Comparison of ENCODE assay signal across 18 cellular contexts in the genomic region with DNA sequence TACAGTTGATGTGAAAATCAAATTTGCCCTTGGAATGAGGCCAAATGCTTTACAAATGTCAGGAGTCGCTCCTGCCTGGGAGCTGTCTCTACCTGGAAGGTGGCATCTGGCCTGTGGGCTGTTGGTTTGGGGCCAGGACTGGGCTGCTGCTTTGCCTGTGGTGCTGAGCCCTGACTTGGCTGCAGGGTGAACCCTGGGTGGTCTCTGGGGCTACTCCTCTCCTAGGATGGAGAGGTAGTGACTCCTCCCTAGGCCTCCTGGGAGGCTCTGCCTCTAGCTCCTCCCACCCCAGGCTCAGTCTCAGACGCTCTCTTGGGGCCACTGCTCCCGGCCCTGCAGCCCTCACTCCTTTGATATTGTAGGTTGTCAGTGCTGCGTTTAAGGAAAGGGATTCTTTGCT. TPM values are rescaled to one million over a fixed set of nuclear protein-coding genes. Genes with fewer than 3 reads are reported as not detected.
DNase-seq lines count a peak whose midpoint lies in the region; ATAC-seq and TF ChIP-seq lines count a peak whose summit lies in the region.
"Had no signal": no experiment of that assay in that cellular context is flagged by ENCODE, and none has a peak within 500 bp of the region (broad histone marks: within the 10 kb centered on the region; RNA-seq: fewer than 3 reads in every experiment).

No MANE protein-coding gene starts in this region.

- H3K4me1 ChIP-seq in GM23338 (ENCODE audit: insufficient read depth) (no peaks in the 10 kb centered on the region), SJCRH30 (peaks cover 9% of the 10 kb centered on the region; the same call in 1 of the 2 replicates), trophoblast cell (ENCODE audit: control insufficient read depth in 1 of 2, insufficient read depth in 2 of 2, low read length in 2 of 2) (no peaks in the 10 kb centered on the region), testis (no peaks in the 10 kb centered on the region)
- peaks cover 17% of the 10 kb centered on the region for H3K4me1 ChIP-seq in CD8-positive, alpha-beta T cell (ENCODE audit: insufficient read depth, low read length)
- H3K4me1 ChIP-seq: A549 had no signal

- CTCF ChIA-PET in activated CD4-positive, alpha-beta T cell treated with anti-CD3 and anti-CD28 coated beads, Interleukin-2, amount 10 ng/mL, durations not matched to agents 7 days and 5 days (lab: Charles Lee), result interaction anchor here (1.2 to 1.3 kb wide), 2 partner anchors 99 to 121 kb away, joined by 3 to 5 read pairs; partner anchors contain the start of gene SUN5
- CTCF ChIA-PET in GM10248 (lab: Yijun Ruan, JAX), result no interaction called here
- CTCF ChIA-PET in CD8-positive, alpha-beta T cell (lab: Charles Lee), result interaction anchor here (1.3 to 3.1 kb wide), 3 partner anchors 39 to 386 kb away, joined by 3 to 13 read pairs (median 7); partner anchors contain the start of gene SUN5

- no peak overlapping the region for H2BK120ac ChIP-seq in trophoblast cell (ENCODE audit: insufficient read depth, low read length, poor library complexity)

- intact Hi-C loops in CD8-positive, alpha-beta T cell (cut with DNase I, micrococcal nuclease), result no loop called here
- intact Hi-C loops in testis (cut with DNase I; ENCODE audit: low total_unique reads), result loop anchor here (10.0 kb wide), 1 partner anchor 389 kb away; no protein-coding TSS in a partner anchor

- H4K8ac ChIP-seq in trophoblast cell (ENCODE audit: low read depth, low read length), result no peak overlapping the region

- H3K14ac ChIP-seq in trophoblast cell (ENCODE audit: low read length), result no peak overlapping the region

- no peak for TF ChIP-seq CTCF in GM23338 (conservative IDR thresholded peaks at IDR 0.05; ENCODE audit: low read depth in 2 of 2)
- no peak for TF ChIP-seq CTCF in GM10248 (IDR thresholded peaks at IDR 0.05; ENCODE audit: control extremely low read depth, extremely low read depth, low read depth, missing control alignments)
- no peak for TF ChIP-seq CTCF in CD8-positive, alpha-beta T cell (IDR thresholded peaks at IDR 0.05)
- no peak for TF ChIP-seq CTCF in testis (IDR thresholded peaks at IDR 0.05)

- H3K9me2 ChIP-seq in GM23338 (ENCODE audit: insufficient read depth), result no peaks in the 10 kb centered on the region
- H3K9me2 ChIP-seq: SK-N-SH had no signal

- H3K79me2 ChIP-seq in GM23338 (replicated peaks; ENCODE audit: insufficient read depth) (no peaks in the 10 kb centered on the region), trophoblast cell (ENCODE audit: control insufficient read depth, insufficient read depth, low read length, poor library complexity) (no peaks in the 10 kb centered on the region)

- H3K27ac ChIP-seq in GM23338 (ENCODE audit: low read depth), result no peak overlapping the region
- H3K27ac ChIP-seq in SJCRH30, result no peak overlapping the region
- H3K27ac ChIP-seq in trophoblast cell (ENCODE audit: low read depth, low read length), result no peak overlapping the region
- no peak overlapping the region for H3K27ac ChIP-seq in CD8-positive, alpha-beta T cell (ENCODE audit: low read depth, low read length)
- no peak overlapping the region for H3K27ac ChIP-seq in testis
- H3K27ac ChIP-seq: A549 had no signal

- H3K27ac Mint-ChIP-seq in activated CD4-positive, alpha-beta T cell treated with anti-CD3 and anti-CD28 coated beads, Interleukin-2, amount 10 ng/mL, durations not matched to agents 7 days and 5 days, result peak overlapping the region; percentile 57
- no peak overlapping the region for H3K27ac Mint-ChIP-seq in GM23338
- no peak overlapping the region for H3K27ac Mint-ChIP-seq in CD8-positive, alpha-beta T cell

- H2BK5ac ChIP-seq in trophoblast cell (ENCODE audit: low read depth, low read length, poor library complexity), result no peak overlapping the region

- no peak overlapping the region for H3K9ac ChIP-seq in trophoblast cell (ENCODE audit: low read length)
- H3K9ac ChIP-seq: SK-N-SH had no signal

- H3K4me3 ChIP-seq in GM23338 (no peak overlapping the region), SJCRH30 (no peak overlapping the region), trophoblast cell (ENCODE audit: low read depth, low read length) (peak overlapping the region; percentile 10), testis (no peak overlapping the region)
- H3K4me3 ChIP-seq in CD8-positive, alpha-beta T cell (ENCODE audit: low read depth, low read length), result no peak overlapping the region
- H3K4me3 ChIP-seq: A549 had no signal

- no peak for TF ChIP-seq POLR2A in testis (IDR thresholded peaks at IDR 0.05)

- H2BK12ac ChIP-seq in trophoblast cell (ENCODE audit: low read length), result no peak overlapping the region

- H2AFZ ChIP-seq in GM23338, result no peak overlapping the region
- H2AFZ ChIP-seq in trophoblast cell (ENCODE audit: insufficient read depth, low read length, poor library complexity), result no peak overlapping the region

- H3K23ac ChIP-seq in trophoblast cell (ENCODE audit: low read length), result no peak overlapping the region

- H3K4me1 Mint-ChIP-seq in activated CD4-positive, alpha-beta T cell treated with anti-CD3 and anti-CD28 coated beads, Interleukin-2, amount 10 ng/mL, durations not matched to agents 7 days and 5 days, result peaks cover 25% of the 10 kb centered on the region
- H3K4me1 Mint-ChIP-seq in GM23338, result no peaks in the 10 kb centered on the region
- peaks cover 26% of the 10 kb centered on the region for H3K4me1 Mint-ChIP-seq in CD8-positive, alpha-beta T cell (ENCODE audit: low read depth)

- POLR2A ChIA-PET in activated CD4-positive, alpha-beta T cell treated with anti-CD3 and anti-CD28 coated beads, Interleukin-2, amount 10 ng/mL, durations not matched to agents 7 days and 5 days (lab: Charles Lee), result interaction anchor here (0.6 kb wide), 1 partner anchor 66 kb away, joined by 3 read pairs; no protein-coding TSS in a partner anchor
- POLR2A ChIA-PET in GM10248 (lab: Yijun Ruan, JAX), result no interaction called here
- POLR2A ChIA-PET in CD8-positive, alpha-beta T cell (lab: Charles Lee), result no interaction called here

- H3K27me3 ChIP-seq in GM23338 (ENCODE audit: insufficient read depth), result no peaks in the 10 kb centered on the region
- H3K27me3 ChIP-seq in SJCRH30, result no peaks in the 10 kb centered on the region
- H3K27me3 ChIP-seq in trophoblast cell (ENCODE audit: insufficient read depth, low read length), result no peaks in the 10 kb centered on the region
- no peaks in the 10 kb centered on the region for H3K27me3 ChIP-seq in CD8-positive, alpha-beta T cell (ENCODE audit: insufficient read depth, low read length)
- H3K27me3 ChIP-seq in testis, result no peaks in the 10 kb centered on the region

- no peak overlapping the region for H3K18ac ChIP-seq in trophoblast cell (ENCODE audit: low read length)

- ATAC-seq in GM23338, result peak; percentile 46
- ATAC-seq in CD8-positive, alpha-beta T cell, result no peak
- ATAC-seq: Right ventricle myocardium inferior had no signal

- H3K36me3 Mint-ChIP-seq in activated CD4-positive, alpha-beta T cell treated with anti-CD3 and anti-CD28 coated beads, Interleukin-2, amount 10 ng/mL, durations not matched to agents 7 days and 5 days (ENCODE audit: low read depth), result no peaks in the 10 kb centered on the region
- H3K36me3 Mint-ChIP-seq in GM23338 (ENCODE audit: low read depth), result no peaks in the 10 kb centered on the region; the same call in 2 of the 3 replicates
- no peaks in the 10 kb centered on the region for H3K36me3 Mint-ChIP-seq in CD8-positive, alpha-beta T cell

- H3K27me3 Mint-ChIP-seq in activated CD4-positive, alpha-beta T cell treated with anti-CD3 and anti-CD28 coated beads, Interleukin-2, amount 10 ng/mL, durations not matched to agents 7 days and 5 days, result no peaks in the 10 kb centered on the region
- peaks cover 8% of the 10 kb centered on the region for H3K27me3 Mint-ChIP-seq in GM23338 (ENCODE audit: insufficient read depth, low read depth, poor library complexity)
- H3K27me3 Mint-ChIP-seq in CD8-positive, alpha-beta T cell (ENCODE audit: low read depth), result no peaks in the 10 kb centered on the region

- H3K4me3 Mint-ChIP-seq in activated CD4-positive, alpha-beta T cell treated with anti-CD3 and anti-CD28 coated beads, Interleukin-2, amount 10 ng/mL, durations not matched to agents 7 days and 5 days, result no peak overlapping the region
- H3K4me3 Mint-ChIP-seq in GM23338, result no peak overlapping the region
- H3K4me3 Mint-ChIP-seq in CD8-positive, alpha-beta T cell, result no peak overlapping the region

- H4K91ac ChIP-seq in trophoblast cell (ENCODE audit: low read depth, low read length), result no peak overlapping the region

- no peaks in the 10 kb centered on the region for H3K9me3 ChIP-seq in SJCRH30 (replicated peaks)
- no peaks in the 10 kb centered on the region for H3K9me3 ChIP-seq in trophoblast cell (ENCODE audit: insufficient read depth, low read depth, low read length)
- no peaks in the 10 kb centered on the region for H3K9me3 ChIP-seq in CD8-positive, alpha-beta T cell (ENCODE audit: low read length)
- no peaks in the 10 kb centered on the region for H3K9me3 ChIP-seq in testis
- H3K9me3 ChIP-seq: A549, SK-N-SH had no signal

- H3K4me2 ChIP-seq in GM23338 (no peak overlapping the region), trophoblast cell (ENCODE audit: low read length) (no peak overlapping the region)
- H3K4me2 ChIP-seq: A549, SK-N-SH had no signal

- no peak overlapping the region for H2AK5ac ChIP-seq in trophoblast cell (ENCODE audit: low read length)

- H3K79me1 ChIP-seq in trophoblast cell (ENCODE audit: low read length), result no peaks in the 10 kb centered on the region

- no CpG with 5 or more reads among the region's 4 CpGs for WGBS in trophoblast cell (ENCODE audit: extremely low coverage, insufficient coverage, insufficient read length)
- WGBS in testis, 2 donors, result 59% methylated on average over 4 of the region's 4 CpGs; no CpG with 5 or more reads in 1 of the 2 donors

- DNase-seq in activated CD4-positive, alpha-beta T cell treated with anti-CD3 and anti-CD28 coated beads, Interleukin-2, amount 10 ng/mL, durations not matched to agents 7 days and 5 days, result no peak
- DNase-seq in activated CD4-positive, alpha-beta T cell treated with anti-CD3 and anti-CD28 coated beads for 1 hour, result no peak
- DNase-seq in GM23338 (ENCODE audit: low spot score) (no peak), SJCRH30 (peak; percentile 67 to 69), trophoblast cell (no peak), GM10248 (ENCODE audit: extremely low spot score) (no peak), testis (no peak)
- no peak for DNase-seq in CD8-positive, alpha-beta T cell
- DNase-seq: Calu3, DMS79 treated with DMSO at 0.1 percent for 48 hours, GDM1, Kasumi-1, NCI-H1417, NCI-H2029, NCI-H524 treated with DMSO at 0.1 percent for 48 hours, SK-N-SH had no signal

- H4K20me1 ChIP-seq in GM23338 (replicated peaks; ENCODE audit: insufficient read depth), result no peaks in the 10 kb centered on the region

- no peaks in the 10 kb centered on the region for H3F3A ChIP-seq in GM23338 (replicated peaks; ENCODE audit: low read depth)

- H3K4ac ChIP-seq in trophoblast cell (ENCODE audit: low read depth, low read length), result no peak overlapping the region

- H3K9me3 Mint-ChIP-seq in activated CD4-positive, alpha-beta T cell treated with anti-CD3 and anti-CD28 coated beads, Interleukin-2, amount 10 ng/mL, durations not matched to agents 7 days and 5 days, result no peaks in the 10 kb centered on the region
- H3K9me3 Mint-ChIP-seq in GM23338, result no peaks in the 10 kb centered on the region
- no peaks in the 10 kb centered on the region for H3K9me3 Mint-ChIP-seq in CD8-positive, alpha-beta T cell

- H4K12ac ChIP-seq in trophoblast cell (ENCODE audit: low read depth, low read length), result no peak overlapping the region

- H3K36me3 ChIP-seq in GM23338 (ENCODE audit: insufficient read depth) (no peaks in the 10 kb centered on the region), SJCRH30 (no peaks in the 10 kb centered on the region), trophoblast cell (ENCODE audit: control insufficient read depth in 1 of 2, insufficient read depth in 2 of 2, low read length in 2 of 2) (no peaks in the 10 kb centered on the region), testis (ENCODE audit: low read depth, missing control alignments) (no peaks in the 10 kb centered on the region)
- H3K36me3 ChIP-seq in CD8-positive, alpha-beta T cell (ENCODE audit: insufficient read depth, low read length), result no peaks in the 10 kb centered on the region

RNA-seq across cellular contexts. Expression of gene EFCAB8, which starts 47.5 kb away (rescaled TPM):
- total RNA-seq in activated CD4-positive, alpha-beta T cell treated with anti-CD3 and anti-CD28 coated beads, Interleukin-2, amount 10 ng/mL, durations not matched to agents 7 days and 5 days, result 1 to 10 TPM in 1 of 2 experiments, under 1 TPM in 1; 0.94 to 1.2 TPM
- total RNA-seq in GM23338 (2014; rRNA removed; shearing (Covaris generic)), result 0.35 TPM in 1 of 2 replicates, not detected in the other
- polyA plus RNA-seq in GM23338 (2016; fragmentation: Nextera tagmentation; extraction: Ambion mirVana) (not detected in 2 replicates), testis (ENCODE audit: insufficient read depth, low read depth, low replicate concordance) (6.3 TPM)
- total RNA-seq in SJCRH30 (2014; rRNA removed; shearing (Covaris generic)), result 0.28 and 0.58 TPM in 2 replicates
- polyA plus RNA-seq in trophoblast cell (2013), result 0.04 and 0.11 TPM in 2 replicates
- total RNA-seq in CD8-positive, alpha-beta T cell, result under 1 TPM; 0.75 to 0.92 TPM
- 1 to 10 TPM; 4.9 to 9.5 TPM for total RNA-seq in testis
- polyA plus RNA-seq: A549, SK-N-SH had no signal

Comparison
In these comparisons a context has a peak if more than half of its experiments do, and no peak if none do; other contexts are left out.
1. DNase-seq: peak in SJCRH30 (2 of 2); none in activated CD4-positive, alpha-beta T cell treated with anti-CD3 and anti-CD28 coated beads, Interleukin-2, amount 10 ng/mL, durations not matched to agents 7 days and 5 days (single experiment), activated CD4-positive, alpha-beta T cell treated with anti-CD3 and anti-CD28 coated beads for 1 hour (single experiment), GM23338 (single experiment), trophoblast cell (0 of 2), GM10248 (single experiment), CD8-positive, alpha-beta T cell (0 of 7) and testis (single experiment).